18 cellular contexts compared by ENCODE assay signal in genomic region chr6:148678682-148679081, GRCh38.
DNase-seq lines count a peak whose midpoint lies in the region; ATAC-seq and TF ChIP-seq lines count a peak whose summit lies in the region.
"Had no signal": no experiment of that assay in that cellular context is flagged by ENCODE, and none has a peak within 500 bp of the region (broad histone marks: within the 10 kb centered on the region; RNA-seq: fewer than 3 reads in every experiment).

No MANE protein-coding gene starts in this region.

- H3K36me3 Mint-ChIP-seq in IgD-negative memory B cell (no peaks in the 10 kb centered on the region), memory B cell (peaks cover 2% of the 10 kb centered on the region), immature natural killer cell (no peaks in the 10 kb centered on the region)
- H3K36me3 Mint-ChIP-seq in stimulated activated naive B cell treated with anti-CD40 and anti-IgM and Interleukin-4, amounts not matched to agents 10 μg/mL and 1 μg/mL and 100 μg/mL, for 72 hours = peaks cover 6 to 8% of the 10 kb centered on the region in 2 donors
- H3K36me3 Mint-ChIP-seq: CD8-positive, alpha-beta T cell had no signal

- H3K9ac ChIP-seq in BLaER1 = no peak overlapping the region
- H3K9ac ChIP-seq: GM23248 had no signal

- no peak overlapping the region for H3K27ac ChIP-seq in BLaER1
- H3K27ac ChIP-seq: C4-2B, GM23248 had no signal

- H3K4me3 Mint-ChIP-seq in IgD-negative memory B cell (peak overlapping the region in 3 of 4 donors; percentile 14 to 81 (median 36)), memory B cell (peak overlapping the region; percentile 59), immature natural killer cell (no peak overlapping the region)
- peak overlapping the region in 1 of 2 donors; percentile 22 for H3K4me3 Mint-ChIP-seq in stimulated activated naive B cell treated with anti-CD40 and anti-IgM and Interleukin-4, amounts not matched to agents 10 μg/mL and 1 μg/mL and 100 μg/mL, for 72 hours
- H3K4me3 Mint-ChIP-seq: CD8-positive, alpha-beta T cell had no signal

- in situ Hi-C loops in GM13976 (cut with MboI; ENCODE audit: low sequenced_read_pairs, unreplicated experiment) = no loop called here

- intact Hi-C loops in left ventricle myocardium superior (cut with micrococcal nuclease) = no loop called here

- H3K27me3 Mint-ChIP-seq in IgD-negative memory B cell (no peaks in the 10 kb centered on the region), memory B cell (no peaks in the 10 kb centered on the region), immature natural killer cell (ENCODE audit: low read depth in 3 of 3) (peaks cover 3 to 13% (median 5%) of the 10 kb centered on the region in 3 donors)
- H3K27me3 Mint-ChIP-seq in stimulated activated naive B cell treated with anti-CD40 and anti-IgM and Interleukin-4, amounts not matched to agents 10 μg/mL and 1 μg/mL and 100 μg/mL, for 72 hours = no peaks in the 10 kb centered on the region

- no peaks in the 10 kb centered on the region for H3K36me3 ChIP-seq in BLaER1

- H3K9me3 Mint-ChIP-seq in IgD-negative memory B cell (peaks cover 0 to 3% (median 0%) of the 10 kb centered on the region in 3 donors), memory B cell (peaks cover 2% of the 10 kb centered on the region), immature natural killer cell (peaks cover 0 to 4% (median 0%) of the 10 kb centered on the region in 6 donors)
- peaks cover 5 to 9% of the 10 kb centered on the region in 2 donors for H3K9me3 Mint-ChIP-seq in stimulated activated naive B cell treated with anti-CD40 and anti-IgM and Interleukin-4, amounts not matched to agents 10 μg/mL and 1 μg/mL and 100 μg/mL, for 72 hours
- H3K9me3 Mint-ChIP-seq: CD8-positive, alpha-beta T cell had no signal

- peaks cover 36% of the 10 kb centered on the region for H3K9me3 ChIP-seq in BLaER1

- H3K27ac Mint-ChIP-seq in IgD-negative memory B cell (peak overlapping the region in 2 of 3 donors; percentile 63 to 89), memory B cell (peak overlapping the region; percentile 90), immature natural killer cell (no peak overlapping the region)
- H3K27ac Mint-ChIP-seq in stimulated activated naive B cell treated with anti-CD40 and anti-IgM and Interleukin-4, amounts not matched to agents 10 μg/mL and 1 μg/mL and 100 μg/mL, for 72 hours = peak overlapping the region; percentile 89
- H3K27ac Mint-ChIP-seq: CD8-positive, alpha-beta T cell had no signal

- no peaks in the 10 kb centered on the region for H4K20me1 ChIP-seq in BLaER1

- peaks cover 41% of the 10 kb centered on the region for H3K4me1 ChIP-seq in BLaER1

- H3K4me1 Mint-ChIP-seq in IgD-negative memory B cell (peaks cover 35 to 45% (median 41%) of the 10 kb centered on the region in 3 donors), memory B cell (peaks cover 36% of the 10 kb centered on the region), immature natural killer cell (peaks cover 0 to 1% of the 10 kb centered on the region in 2 donors)
- peaks cover 35 to 59% of the 10 kb centered on the region in 2 donors for H3K4me1 Mint-ChIP-seq in stimulated activated naive B cell treated with anti-CD40 and anti-IgM and Interleukin-4, amounts not matched to agents 10 μg/mL and 1 μg/mL and 100 μg/mL, for 72 hours

- H3K27me3 ChIP-seq in BLaER1 = no peaks in the 10 kb centered on the region

- H3K4me2 ChIP-seq in BLaER1 = peak overlapping the region; percentile 21; the same call in 1 of the 2 replicates

- H3K4me3 ChIP-seq in BLaER1 = no peak overlapping the region
- H3K4me3 ChIP-seq: GM23248 had no signal

- DNase-seq in memory B cell (ENCODE audit: low spot score in 2 of 2) (no peak), left ventricle myocardium superior (no peak), GM13976 (ENCODE audit: low spot score) (no peak), immature natural killer cell (no peak)
- no peak for DNase-seq in stimulated activated naive B cell treated with anti-CD40 and anti-IgM and Interleukin-4, amounts not matched to agents 10 μg/mL and 1 μg/mL and 100 μg/mL, for 72 hours
- DNase-seq: 8988T; AML-193; CD8-positive, alpha-beta T cell; COR-L47; DMS153; DND-41; GF-D8; GM23248 had no signal

- no peak for TF ChIP-seq CTCF in GM13976 (IDR thresholded peaks at IDR 0.05; ENCODE audit: borderline replicate concordance, control extremely low read depth, extremely low read depth, insufficient read depth, missing control alignments)

- ATAC-seq in memory B cell (ENCODE audit: low read depth) (no peak), left ventricle myocardium superior (no peak)
- ATAC-seq in stimulated activated naive B cell treated with anti-CD40 and anti-IgM and Interleukin-4, amounts not matched to agents 10 μg/mL and 1 μg/mL and 100 μg/mL, for 72 hours (replicated peaks) = no peak
- ATAC-seq: CD8-positive, alpha-beta T cell; HCT116; HepG2 had no signal

Comparison
In these comparisons a context has a peak if more than half of its experiments do, and no peak if none do; other contexts are left out.
1. H3K27ac Mint-ChIP-seq: peak in IgD-negative memory B cell (2 of 3), memory B cell (single experiment) and stimulated activated naive B cell treated with anti-CD40 and anti-IgM and Interleukin-4, amounts not matched to agents 10 μg/mL and 1 μg/mL and 100 μg/mL, for 72 hours (single experiment); none in immature natural killer cell (0 of 6).
2. H3K4me3 Mint-ChIP-seq: peak in IgD-negative memory B cell (3 of 4) and memory B cell (single experiment); none in immature natural killer cell (0 of 5).